10 cellular contexts compared by ENCODE assay signal in genomic region chr4:9812530-9813340, GRCh38. TPM values are rescaled to one million over a fixed set of nuclear protein-coding genes. Genes with fewer than 3 reads are reported as not detected.
DNase-seq lines count a peak whose midpoint lies in the region; ATAC-seq and TF ChIP-seq lines count a peak whose summit lies in the region.
"Had no signal": no experiment of that assay in that cellular context is flagged by ENCODE, and none has a peak within 500 bp of the region (broad histone marks: within the 10 kb centered on the region; RNA-seq: fewer than 3 reads in every experiment).

No MANE protein-coding gene starts in this region.

- in situ Hi-C loops in GM23248 (cut with MboI) = no loop called here

- H3K4me3 ChIP-seq in SK-N-SH (ENCODE audit: low read depth in 2 of 2, low read length in 1 of 2) (no peak overlapping the region), GM23248 (no peak overlapping the region), HL-60 (replicated peaks; ENCODE audit: insufficient read depth, low read length) (no peak overlapping the region)

- TF ChIP-seq CTCF in SK-N-SH (IDR thresholded peaks at IDR 0.05) (no peak), HL-60 (IDR thresholded peaks at IDR 0.05; ENCODE audit: insufficient read depth, low read length) (no peak)

- H3F3A ChIP-seq in SK-N-SH (replicated peaks; ENCODE audit: insufficient read depth) = no peaks in the 10 kb centered on the region
- peaks cover 4% of the 10 kb centered on the region; the same call in 1 of the 2 replicates for H3F3A ChIP-seq in GM23248 (ENCODE audit: insufficient read depth)

- no peak overlapping the region for H3K27ac Mint-ChIP-seq in natural killer cell treated with Interleukin-12 subunit alpha and Interleukin-12 subunit beta and Interleukin-15 and Interleukin-18, amount 100 ng/mL, for 72 hours

- TF ChIP-seq EP300 in SK-N-SH (IDR thresholded peaks at IDR 0.05; ENCODE audit: borderline replicate concordance in 1 of 2, low read depth in 1 of 2, low read length in 1 of 2) = peak in 1 of 2 experiments; percentile 54; a peak in 1 of 4 replicates

- H4K20me1 ChIP-seq in SK-N-SH (ENCODE audit: insufficient read depth) (no peaks in the 10 kb centered on the region), GM23248 (ENCODE audit: insufficient read depth) (no peaks in the 10 kb centered on the region)

- ATAC-seq in SK-N-SH treated with all-trans-retinoic acid at 6 μM for 48 hours = no peak
- peak; percentile 72 to 89 for ATAC-seq in natural killer cell treated with Interleukin-12 subunit alpha and Interleukin-12 subunit beta and Interleukin-15 and Interleukin-18, amount 100 ng/mL, for 72 hours

- H3K9me3 ChIP-seq in SK-N-SH = no peaks in the 10 kb centered on the region
- no peaks in the 10 kb centered on the region for H3K9me3 ChIP-seq in GM23248 (ENCODE audit: low read depth)

- POLR2A ChIA-PET in SK-N-SH (lab: Yijun Ruan, JAX) = no interaction called here

- H3K9me2 ChIP-seq in SK-N-SH (no peaks in the 10 kb centered on the region), GM23248 (ENCODE audit: insufficient read depth) (no peaks in the 10 kb centered on the region)

- H3K27me3 Mint-ChIP-seq in natural killer cell treated with Interleukin-12 subunit alpha and Interleukin-12 subunit beta and Interleukin-15 and Interleukin-18, amount 100 ng/mL, for 72 hours = peaks cover 25 to 55% of the 10 kb centered on the region in 2 donors

- H3K9me3 Mint-ChIP-seq in natural killer cell treated with Interleukin-12 subunit alpha and Interleukin-12 subunit beta and Interleukin-15 and Interleukin-18, amount 100 ng/mL, for 72 hours = no peaks in the 10 kb centered on the region

- peaks cover 10 to 27% of the 10 kb centered on the region in 2 donors for H3K4me1 Mint-ChIP-seq in natural killer cell treated with Interleukin-12 subunit alpha and Interleukin-12 subunit beta and Interleukin-15 and Interleukin-18, amount 100 ng/mL, for 72 hours (ENCODE audit: low read depth in 2 of 2)

- H3K36me3 Mint-ChIP-seq in natural killer cell treated with Interleukin-12 subunit alpha and Interleukin-12 subunit beta and Interleukin-15 and Interleukin-18, amount 100 ng/mL, for 72 hours = peaks cover 5% of the 10 kb centered on the region

- H3K36me3 ChIP-seq in SK-N-SH (replicated peaks in 1 of 2; ENCODE audit: control insufficient read depth in 1 of 2, insufficient read depth in 2 of 2, low read length in 1 of 2) = no peaks in the 10 kb centered on the region
- no peaks in the 10 kb centered on the region for H3K36me3 ChIP-seq in GM23248 (ENCODE audit: low read depth)

- CTCF ChIA-PET in SK-N-SH (lab: Yijun Ruan, JAX) = no interaction called here

- H3K4me1 ChIP-seq in SK-N-SH (ENCODE audit: control insufficient read depth in 1 of 2, insufficient read depth in 2 of 2, low read depth in 1 of 2, low read length in 1 of 2) (peaks cover 0 to 5% of the 10 kb centered on the region in 2 experiments; a peak in 2 of 4 replicates), GM23248 (ENCODE audit: insufficient read depth) (peaks cover 10% of the 10 kb centered on the region)

- peak overlapping the region in 1 of 2 experiments; percentile 76; a peak in 2 of 4 replicates for H3K27ac ChIP-seq in SK-N-SH (ENCODE audit: low read depth in 2 of 2, low read length in 1 of 2)
- no peak overlapping the region for H3K27ac ChIP-seq in GM23248
- peak overlapping the region; percentile 47; the same call in 1 of the 2 replicates for H3K27ac ChIP-seq in HL-60 (replicated peaks)

- WGBS in SK-N-SH (ENCODE audit: low lambda C conversion rate) = 15% methylated on average over 4 of the region's 4 CpGs
- WGBS in GM23248 (ENCODE audit: low coverage in 1 of 2, low lambda C conversion rate in 2 of 2, missing lambda C conversion rate in 2 of 2), 2 experiments = 6 to 10% methylated on average over 4 of the region's 4 CpGs

- no peak for TF ChIP-seq RAD21 in SK-N-SH (IDR thresholded peaks at IDR 0.05; ENCODE audit: low read length)

- no peaks in the 10 kb centered on the region for H3K27me3 ChIP-seq in SK-N-SH (ENCODE audit: insufficient read depth)
- peaks cover 11% of the 10 kb centered on the region; the same call in 1 of the 2 replicates for H3K27me3 ChIP-seq in GM23248 (replicated peaks; ENCODE audit: insufficient read depth)
- H3K27me3 ChIP-seq in HL-60 (ENCODE audit: insufficient read depth, poor library complexity, severe bottlenecking) = no peaks in the 10 kb centered on the region

- intact Hi-C loops in posterior cingulate gyrus (cut with DNase I) = no loop called here

- H3K4me2 ChIP-seq in SK-N-SH (no peak overlapping the region), GM23248 (ENCODE audit: unreplicated experiment) (peak overlapping the region; percentile 49)

- DNase-seq in SK-N-SH = peak; percentile 9
- DNase-seq in GM23248 = peak; percentile 70
- peak in 1 of 2 experiments; percentile 15 for DNase-seq in HL-60 (ENCODE audit: low read depth in 1 of 2, low spot score in 1 of 2)
- no peak for DNase-seq in natural killer cell treated with Interleukin-12 subunit alpha and Interleukin-12 subunit beta and Interleukin-15 and Interleukin-18, amount 100 ng/mL, for 72 hours (ENCODE audit: low spot score)
- no peak for DNase-seq in NCI-H526 (lab: John Stamatoyannopoulos, UW)
- DNase-seq in posterior cingulate gyrus = no peak
- no peak for DNase-seq in DMS153 (lab: John Stamatoyannopoulos, UW)
- DNase-seq: activated CD8-positive, alpha-beta memory T cell treated with anti-CD3 and anti-CD28 coated beads, Interleukin-2, amount 50 U/mL, for 48 hours; mesenchymal stem cell had no signal

- H3K9ac ChIP-seq in SK-N-SH (no peak overlapping the region), GM23248 (no peak overlapping the region)

- no peak overlapping the region for H2AFZ ChIP-seq in SK-N-SH (ENCODE audit: low read depth)
- no peak overlapping the region for H2AFZ ChIP-seq in GM23248

- H3K79me2 ChIP-seq in SK-N-SH (ENCODE audit: insufficient read depth) (no peaks in the 10 kb centered on the region), GM23248 (ENCODE audit: insufficient read depth) (no peaks in the 10 kb centered on the region)

- peak overlapping the region; percentile 11 for H3K4me3 Mint-ChIP-seq in natural killer cell treated with Interleukin-12 subunit alpha and Interleukin-12 subunit beta and Interleukin-15 and Interleukin-18, amount 100 ng/mL, for 72 hours

TF ChIP-seq in SK-N-SH, 30 proteins besides CTCF, POLR2A, EP300 and RAD21:
- TF ChIP-seq RCOR1 (IDR thresholded peaks at IDR 0.05; ENCODE audit: low read length) = peak; percentile 30; the same call in 1 of the 2 replicates
- peak; percentile 76 for TF ChIP-seq GATA2 (CRISPR knock-in tag; IDR thresholded peaks at IDR 0.05)
- no peak for TF ChIP-seq YY1 (IDR thresholded peaks at IDR 0.05; ENCODE audit: low read depth)
- TF ChIP-seq FOXJ3 (CRISPR knock-in tag; IDR thresholded peaks at IDR 0.05) = 0 out of 2 replicates have a peak, but pooled peaks have one; percentile 60

TF ChIP-seq in SK-N-SH treated with all-trans-retinoic acid at 6 μM for 48 hours, 23 proteins besides CTCF, POLR2A, EP300 and RAD21 (continues in another document):
- TF ChIP-seq RARB (CRISPR knock-in tag; IDR thresholded peaks at IDR 0.05) = no peak
- TF ChIP-seq, protein P1, sequence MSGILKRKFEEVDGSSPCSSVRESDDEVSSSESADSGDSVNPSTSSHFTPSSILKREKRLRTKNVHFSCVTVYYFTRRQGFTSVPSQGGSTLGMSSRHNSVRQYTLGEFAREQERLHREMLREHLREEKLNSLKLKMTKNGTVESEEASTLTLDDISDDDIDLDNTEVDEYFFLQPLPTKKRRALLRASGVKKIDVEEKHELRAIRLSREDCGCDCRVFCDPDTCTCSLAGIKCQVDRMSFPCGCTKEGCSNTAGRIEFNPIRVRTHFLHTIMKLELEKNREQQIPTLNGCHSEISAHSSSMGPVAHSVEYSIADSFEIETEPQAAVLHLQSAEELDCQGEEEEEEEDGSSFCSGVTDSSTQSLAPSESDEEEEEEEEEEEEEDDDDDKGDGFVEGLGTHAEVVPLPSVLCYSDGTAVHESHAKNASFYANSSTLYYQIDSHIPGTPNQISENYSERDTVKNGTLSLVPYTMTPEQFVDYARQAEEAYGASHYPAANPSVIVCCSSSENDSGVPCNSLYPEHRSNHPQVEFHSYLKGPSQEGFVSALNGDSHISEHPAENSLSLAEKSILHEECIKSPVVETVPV (CRISPR knock-in tag; IDR thresholded peaks at IDR 0.05) = no peak
- TF ChIP-seq GLIS3 (CRISPR knock-in tag; IDR thresholded peaks at IDR 0.05) = no peak
- no peak for TF ChIP-seq ZC3H10 (CRISPR knock-in tag; IDR thresholded peaks at IDR 0.05)
- TF ChIP-seq SNAI2 (CRISPR knock-in tag; IDR thresholded peaks at IDR 0.05) = no peak
- TF ChIP-seq ZNF8 (CRISPR knock-in tag; IDR thresholded peaks at IDR 0.05) = no peak
- TF ChIP-seq CREB5 (CRISPR knock-in tag; IDR thresholded peaks at IDR 0.05; ENCODE audit: low read depth) = no peak
- TF ChIP-seq PPARA (CRISPR knock-in tag; IDR thresholded peaks at IDR 0.05; ENCODE audit: borderline replicate concordance) = no peak
- TF ChIP-seq ISL1 (CRISPR knock-in tag; IDR thresholded peaks at IDR 0.05) = no peak
- no peak for TF ChIP-seq OSR1 (CRISPR knock-in tag; IDR thresholded peaks at IDR 0.05)
- TF ChIP-seq ARNTL (CRISPR knock-in tag; IDR thresholded peaks at IDR 0.05; ENCODE audit: borderline replicate concordance, low read depth) = no peak
- TF ChIP-seq TCF4 (CRISPR knock-in tag; IDR thresholded peaks at IDR 0.05; ENCODE audit: borderline replicate concordance) = no peak

RNA-seq across cellular contexts. Expression of gene DRD5, which starts 31.3 kb away (rescaled TPM):
- polyA plus RNA-seq in SK-N-SH (2012; rRNA removed) = not detected in 2 replicates
- not detected in 2 replicates for polyA plus RNA-seq in SK-N-SH (2012; cell fraction: cytosol; rRNA removed)
- not detected in 2 replicates for polyA plus RNA-seq in SK-N-SH (2012; cell fraction: nucleus; rRNA removed)
- not detected in 2 replicates for total RNA-seq in GM23248 (2014; rRNA removed; shearing (Covaris generic))
- not detected in 2 replicates for polyA plus RNA-seq in GM23248 (2016; fragmentation: Nextera tagmentation; extraction: Ambion mirVana)
- total RNA-seq in natural killer cell treated with Interleukin-12 subunit alpha and Interleukin-12 subunit beta and Interleukin-15 and Interleukin-18, amount 100 ng/mL, for 72 hours = not detected

Comparison
In these comparisons a context has a peak if more than half of its experiments do, and no peak if none do; other contexts are left out.
1. DNase-seq: peak in SK-N-SH (single experiment) and GM23248 (single experiment); none in natural killer cell treated with Interleukin-12 subunit alpha and Interleukin-12 subunit beta and Interleukin-15 and Interleukin-18, amount 100 ng/mL, for 72 hours (single experiment), NCI-H526 (0 of 2), posterior cingulate gyrus (0 of 10) and DMS153 (single experiment).